In genomic region chr6:87672641-87673040, GRCh38 we compare ENCODE assay signal across 2 cellular contexts.
TF ChIP-seq lines count a peak whose summit lies in the region.

No MANE protein-coding gene starts in this region.

TF ChIP-seq in PFSK-1, 5 proteins besides CTCF, POLR2A, EP300 and RAD21:
- TF ChIP-seq REST (IDR thresholded peaks at IDR 0.05; ENCODE audit: insufficient read depth in 1 of 2, low read depth in 2 of 2, low read length in 2 of 2) (no peak), FOXP2 (optimal IDR thresholded peaks at IDR 0.05; ENCODE audit: borderline replicate concordance, extremely low read depth, extremely low read length, insufficient read depth) (no peak), POLR2AphosphoS5 (IDR thresholded peaks at IDR 0.05; ENCODE audit: low read depth, low read length) (peak; percentile 50; the same call in 1 of the 2 replicates), SIN3A (IDR thresholded peaks at IDR 0.05; ENCODE audit: borderline replicate concordance, insufficient read depth, low read length) (no peak), TAF1 (IDR thresholded peaks at IDR 0.05; ENCODE audit: borderline replicate concordance, insufficient read depth, low read length) (no peak)

TF ChIP-seq in HepG2, 621 proteins besides CTCF, POLR2A, EP300 and RAD21 (continued from another document and continues in another):
- TF ChIP-seq ATF1 (CRISPR knock-in tag; IDR thresholded peaks at IDR 0.05) = 0 out of 2 replicates have a peak, but pooled peaks have one; percentile 8
- TF ChIP-seq RARA (CRISPR knock-in tag; IDR thresholded peaks at IDR 0.05) = peak; percentile 62
- TF ChIP-seq NR2F6 (IDR thresholded peaks at IDR 0.05) = peak; percentile 61; the same call in 1 of the 2 replicates
- peak; percentile 56 for TF ChIP-seq NR2F6 (CRISPR knock-in tag; IDR thresholded peaks at IDR 0.05)
- peak; percentile 80 for TF ChIP-seq ISL2 (CRISPR knock-in tag; IDR thresholded peaks at IDR 0.05)
- no peak for TF ChIP-seq ZNF598 (CRISPR knock-in tag; IDR thresholded peaks at IDR 0.05; ENCODE audit: borderline replicate concordance)
- peak; percentile 57; the same call in 1 of the 2 replicates for TF ChIP-seq GFI1 (CRISPR knock-in tag; IDR thresholded peaks at IDR 0.05; ENCODE audit: borderline replicate concordance)
- TF ChIP-seq SOX6 (IDR thresholded peaks at IDR 0.05) = no peak
- peak; percentile 57; the same call in 1 of the 2 replicates for TF ChIP-seq SOX6 (CRISPR knock-in tag; IDR thresholded peaks at IDR 0.05)
- 0 out of 2 replicates have a peak, but pooled peaks have one; percentile 9 for TF ChIP-seq NAIF1 (CRISPR knock-in tag; IDR thresholded peaks at IDR 0.05; ENCODE audit: borderline replicate concordance)
- TF ChIP-seq, protein P1, sequence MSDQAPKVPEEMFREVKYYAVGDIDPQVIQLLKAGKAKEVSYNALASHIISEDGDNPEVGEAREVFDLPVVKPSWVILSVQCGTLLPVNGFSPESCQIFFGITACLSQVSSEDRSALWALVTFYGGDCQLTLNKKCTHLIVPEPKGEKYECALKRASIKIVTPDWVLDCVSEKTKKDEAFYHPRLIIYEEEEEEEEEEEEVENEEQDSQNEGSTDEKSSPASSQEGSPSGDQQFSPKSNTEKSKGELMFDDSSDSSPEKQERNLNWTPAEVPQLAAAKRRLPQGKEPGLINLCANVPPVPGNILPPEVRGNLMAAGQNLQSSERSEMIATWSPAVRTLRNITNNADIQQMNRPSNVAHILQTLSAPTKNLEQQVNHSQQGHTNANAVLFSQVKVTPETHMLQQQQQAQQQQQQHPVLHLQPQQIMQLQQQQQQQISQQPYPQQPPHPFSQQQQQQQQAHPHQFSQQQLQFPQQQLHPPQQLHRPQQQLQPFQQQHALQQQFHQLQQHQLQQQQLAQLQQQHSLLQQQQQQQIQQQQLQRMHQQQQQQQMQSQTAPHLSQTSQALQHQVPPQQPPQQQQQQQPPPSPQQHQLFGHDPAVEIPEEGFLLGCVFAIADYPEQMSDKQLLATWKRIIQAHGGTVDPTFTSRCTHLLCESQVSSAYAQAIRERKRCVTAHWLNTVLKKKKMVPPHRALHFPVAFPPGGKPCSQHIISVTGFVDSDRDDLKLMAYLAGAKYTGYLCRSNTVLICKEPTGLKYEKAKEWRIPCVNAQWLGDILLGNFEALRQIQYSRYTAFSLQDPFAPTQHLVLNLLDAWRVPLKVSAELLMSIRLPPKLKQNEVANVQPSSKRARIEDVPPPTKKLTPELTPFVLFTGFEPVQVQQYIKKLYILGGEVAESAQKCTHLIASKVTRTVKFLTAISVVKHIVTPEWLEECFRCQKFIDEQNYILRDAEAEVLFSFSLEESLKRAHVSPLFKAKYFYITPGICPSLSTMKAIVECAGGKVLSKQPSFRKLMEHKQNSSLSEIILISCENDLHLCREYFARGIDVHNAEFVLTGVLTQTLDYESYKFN (CRISPR knock-in tag; conservative IDR thresholded peaks at IDR 0.05) = peak; percentile 59
- TF ChIP-seq U2AF2 (IDR thresholded peaks at IDR 0.05; ENCODE audit: low read depth, low read length) = no peak
- TF ChIP-seq IRF2 (CRISPR knock-in tag; IDR thresholded peaks at IDR 0.05) = peak; percentile 24; the same call in 1 of the 2 replicates
- TF ChIP-seq ZNF879 (CRISPR knock-in tag; IDR thresholded peaks at IDR 0.05) = no peak
- TF ChIP-seq, protein P2, sequence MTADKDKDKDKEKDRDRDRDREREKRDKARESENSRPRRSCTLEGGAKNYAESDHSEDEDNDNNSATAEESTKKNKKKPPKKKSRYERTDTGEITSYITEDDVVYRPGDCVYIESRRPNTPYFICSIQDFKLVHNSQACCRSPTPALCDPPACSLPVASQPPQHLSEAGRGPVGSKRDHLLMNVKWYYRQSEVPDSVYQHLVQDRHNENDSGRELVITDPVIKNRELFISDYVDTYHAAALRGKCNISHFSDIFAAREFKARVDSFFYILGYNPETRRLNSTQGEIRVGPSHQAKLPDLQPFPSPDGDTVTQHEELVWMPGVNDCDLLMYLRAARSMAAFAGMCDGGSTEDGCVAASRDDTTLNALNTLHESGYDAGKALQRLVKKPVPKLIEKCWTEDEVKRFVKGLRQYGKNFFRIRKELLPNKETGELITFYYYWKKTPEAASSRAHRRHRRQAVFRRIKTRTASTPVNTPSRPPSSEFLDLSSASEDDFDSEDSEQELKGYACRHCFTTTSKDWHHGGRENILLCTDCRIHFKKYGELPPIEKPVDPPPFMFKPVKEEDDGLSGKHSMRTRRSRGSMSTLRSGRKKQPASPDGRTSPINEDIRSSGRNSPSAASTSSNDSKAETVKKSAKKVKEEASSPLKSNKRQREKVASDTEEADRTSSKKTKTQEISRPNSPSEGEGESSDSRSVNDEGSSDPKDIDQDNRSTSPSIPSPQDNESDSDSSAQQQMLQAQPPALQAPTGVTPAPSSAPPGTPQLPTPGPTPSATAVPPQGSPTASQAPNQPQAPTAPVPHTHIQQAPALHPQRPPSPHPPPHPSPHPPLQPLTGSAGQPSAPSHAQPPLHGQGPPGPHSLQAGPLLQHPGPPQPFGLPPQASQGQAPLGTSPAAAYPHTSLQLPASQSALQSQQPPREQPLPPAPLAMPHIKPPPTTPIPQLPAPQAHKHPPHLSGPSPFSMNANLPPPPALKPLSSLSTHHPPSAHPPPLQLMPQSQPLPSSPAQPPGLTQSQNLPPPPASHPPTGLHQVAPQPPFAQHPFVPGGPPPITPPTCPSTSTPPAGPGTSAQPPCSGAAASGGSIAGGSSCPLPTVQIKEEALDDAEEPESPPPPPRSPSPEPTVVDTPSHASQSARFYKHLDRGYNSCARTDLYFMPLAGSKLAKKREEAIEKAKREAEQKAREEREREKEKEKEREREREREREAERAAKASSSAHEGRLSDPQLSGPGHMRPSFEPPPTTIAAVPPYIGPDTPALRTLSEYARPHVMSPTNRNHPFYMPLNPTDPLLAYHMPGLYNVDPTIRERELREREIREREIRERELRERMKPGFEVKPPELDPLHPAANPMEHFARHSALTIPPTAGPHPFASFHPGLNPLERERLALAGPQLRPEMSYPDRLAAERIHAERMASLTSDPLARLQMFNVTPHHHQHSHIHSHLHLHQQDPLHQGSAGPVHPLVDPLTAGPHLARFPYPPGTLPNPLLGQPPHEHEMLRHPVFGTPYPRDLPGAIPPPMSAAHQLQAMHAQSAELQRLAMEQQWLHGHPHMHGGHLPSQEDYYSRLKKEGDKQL (CRISPR knock-in tag; IDR thresholded peaks at IDR 0.05; ENCODE audit: low read depth) = peak; percentile 55; the same call in 1 of the 2 replicates
- no peak for TF ChIP-seq RELA (CRISPR knock-in tag; IDR thresholded peaks at IDR 0.05)
- 0 out of 2 replicates have a peak, but pooled peaks have one; percentile 49 for TF ChIP-seq ZNF3 (CRISPR knock-in tag; IDR thresholded peaks at IDR 0.05)
- TF ChIP-seq CBFB (CRISPR knock-in tag; IDR thresholded peaks at IDR 0.05) = no peak
- TF ChIP-seq GATAD2A (CRISPR knock-in tag; IDR thresholded peaks at IDR 0.05) = peak; percentile 62
- no peak for TF ChIP-seq RBAK (CRISPR knock-in tag; IDR thresholded peaks at IDR 0.05)
- peak; percentile 54; the same call in 1 of the 2 replicates for TF ChIP-seq NCOA2 (CRISPR knock-in tag; IDR thresholded peaks at IDR 0.05)
- TF ChIP-seq HHEX (CRISPR knock-in tag; IDR thresholded peaks at IDR 0.05) = no peak
- no peak for TF ChIP-seq JDP2 (CRISPR knock-in tag; IDR thresholded peaks at IDR 0.05; ENCODE audit: borderline replicate concordance)
- TF ChIP-seq RBM22 (optimal IDR thresholded peaks at IDR 0.05; ENCODE audit: low read length) = peak; percentile 14
- no peak for TF ChIP-seq RAD51 (IDR thresholded peaks at IDR 0.05; ENCODE audit: borderline replicate concordance)
- TF ChIP-seq EHMT2 (IDR thresholded peaks at IDR 0.05; ENCODE audit: borderline replicate concordance, low read depth, low read length) = 0 out of 2 replicates have a peak, but pooled peaks have one; percentile 12
- 0 out of 4 replicates have a peak, but pooled peaks of 1 of the 2 experiments have one; percentile 29 for TF ChIP-seq ATF4 (CRISPR knock-in tag; IDR thresholded peaks at IDR 0.05)
- peak; percentile 79 for TF ChIP-seq BCL6 (CRISPR knock-in tag; IDR thresholded peaks at IDR 0.05)
- TF ChIP-seq HNF1A (IDR thresholded peaks at IDR 0.05; ENCODE audit: low read depth) = peak; percentile 84
- no peak; the same call in 1 of the 2 replicates for TF ChIP-seq HNF1A (CRISPR knock-in tag; IDR thresholded peaks at IDR 0.05; ENCODE audit: borderline replicate concordance)
- TF ChIP-seq SNRNP70 (IDR thresholded peaks at IDR 0.05; ENCODE audit: low read depth, low read length) = no peak
- no peak for TF ChIP-seq THYN1 (CRISPR knock-in tag; IDR thresholded peaks at IDR 0.05; ENCODE audit: borderline replicate concordance, low read depth)
- TF ChIP-seq ZSCAN9 (CRISPR knock-in tag; IDR thresholded peaks at IDR 0.05; ENCODE audit: borderline replicate concordance) = 0 out of 2 replicates have a peak, but pooled peaks have one; percentile 33
- no peak for TF ChIP-seq ZNF260 (CRISPR knock-in tag; IDR thresholded peaks at IDR 0.05; ENCODE audit: borderline replicate concordance, low read depth)
- peak; percentile 46 for TF ChIP-seq MED1 (CRISPR knock-in tag; IDR thresholded peaks at IDR 0.05)
- peak; percentile 65; the same call in 1 of the 2 replicates for TF ChIP-seq CREM (IDR thresholded peaks at IDR 0.05)
- TF ChIP-seq CREM (CRISPR knock-in tag; IDR thresholded peaks at IDR 0.05) = no peak
- peak; percentile 72; the same call in 1 of the 2 replicates for TF ChIP-seq NR2F2 (IDR thresholded peaks at IDR 0.05; ENCODE audit: borderline replicate concordance, low read depth)
- peak; percentile 40; the same call in 1 of the 2 replicates for TF ChIP-seq CEBPG (CRISPR knock-in tag; IDR thresholded peaks at IDR 0.05)
- TF ChIP-seq ZNF816 (CRISPR knock-in tag; IDR thresholded peaks at IDR 0.05; ENCODE audit: borderline replicate concordance) = no peak
- no peak for TF ChIP-seq ZSCAN21 (CRISPR knock-in tag; IDR thresholded peaks at IDR 0.05; ENCODE audit: borderline replicate concordance)
- peak; percentile 58; the same call in 1 of the 2 replicates for TF ChIP-seq SIX1 (CRISPR knock-in tag; IDR thresholded peaks at IDR 0.05; ENCODE audit: borderline replicate concordance)
- no peak for TF ChIP-seq POLR2AphosphoS2 (IDR thresholded peaks at IDR 0.05; ENCODE audit: low read depth, low read length)
- TF ChIP-seq ZNF891 (CRISPR knock-in tag; IDR thresholded peaks at IDR 0.05) = no peak
- TF ChIP-seq DPF2 (CRISPR knock-in tag; IDR thresholded peaks at IDR 0.05; ENCODE audit: borderline replicate concordance, low read depth) = no peak
- TF ChIP-seq FOXP1 (IDR thresholded peaks at IDR 0.05) = no peak
- peak; percentile 45 for TF ChIP-seq FOXP1 (CRISPR knock-in tag; IDR thresholded peaks at IDR 0.05)
- 0 out of 2 replicates have a peak, but pooled peaks have one; percentile 19 for TF ChIP-seq HOXA5 (CRISPR knock-in tag; IDR thresholded peaks at IDR 0.05)
- TF ChIP-seq TBX2 (CRISPR knock-in tag; IDR thresholded peaks at IDR 0.05; ENCODE audit: borderline replicate concordance) = no peak
- TF ChIP-seq SSRP1 (CRISPR knock-in tag; IDR thresholded peaks at IDR 0.05) = no peak
- TF ChIP-seq ARID2 (CRISPR knock-in tag; IDR thresholded peaks at IDR 0.05; ENCODE audit: borderline replicate concordance) = no peak
- TF ChIP-seq ZNF569 (CRISPR knock-in tag; IDR thresholded peaks at IDR 0.05; ENCODE audit: borderline replicate concordance) = no peak
- no peak for TF ChIP-seq SUZ12 (IDR thresholded peaks at IDR 0.05; ENCODE audit: low read depth, low read length)
- peak; percentile 74; the same call in 1 of the 2 replicates for TF ChIP-seq SOX5 (CRISPR knock-in tag; IDR thresholded peaks at IDR 0.05; ENCODE audit: borderline replicate concordance)
- TF ChIP-seq ELF3 (CRISPR knock-in tag; IDR thresholded peaks at IDR 0.05) = peak; percentile 33; the same call in 1 of the 2 replicates
- TF ChIP-seq, protein P3, sequence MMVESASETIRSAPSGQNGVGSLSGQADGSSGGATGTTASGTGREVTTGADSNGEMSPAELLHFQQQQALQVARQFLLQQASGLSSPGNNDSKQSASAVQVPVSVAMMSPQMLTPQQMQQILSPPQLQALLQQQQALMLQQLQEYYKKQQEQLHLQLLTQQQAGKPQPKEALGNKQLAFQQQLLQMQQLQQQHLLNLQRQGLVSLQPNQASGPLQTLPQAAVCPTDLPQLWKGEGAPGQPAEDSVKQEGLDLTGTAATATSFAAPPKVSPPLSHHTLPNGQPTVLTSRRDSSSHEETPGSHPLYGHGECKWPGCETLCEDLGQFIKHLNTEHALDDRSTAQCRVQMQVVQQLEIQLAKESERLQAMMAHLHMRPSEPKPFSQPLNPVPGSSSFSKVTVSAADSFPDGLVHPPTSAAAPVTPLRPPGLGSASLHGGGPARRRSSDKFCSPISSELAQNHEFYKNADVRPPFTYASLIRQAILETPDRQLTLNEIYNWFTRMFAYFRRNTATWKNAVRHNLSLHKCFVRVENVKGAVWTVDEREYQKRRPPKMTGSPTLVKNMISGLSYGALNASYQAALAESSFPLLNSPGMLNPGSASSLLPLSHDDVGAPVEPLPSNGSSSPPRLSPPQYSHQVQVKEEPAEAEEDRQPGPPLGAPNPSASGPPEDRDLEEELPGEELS (CRISPR knock-in tag; IDR thresholded peaks at IDR 0.05) = 0 out of 2 replicates have a peak, but pooled peaks have one; percentile 24
